ENCODE assay signal across 14 cellular contexts in genomic region chr1:39394059-39394458, GRCh38.
DNase-seq lines count a peak whose midpoint lies in the region; ATAC-seq, FAIRE-seq and TF ChIP-seq lines count a peak whose summit lies in the region.
"Had no signal": no experiment of that assay in that cellular context is flagged by ENCODE, and none has a peak within 500 bp of the region (broad histone marks: within the 10 kb centered on the region; RNA-seq: fewer than 3 reads in every experiment).

No MANE protein-coding gene starts in this region.

- no peaks in the 10 kb centered on the region for H3K27me3 Mint-ChIP-seq in activated CD8-positive, alpha-beta memory T cell treated with anti-CD3 and anti-CD28 coated beads, Interleukin-2, amount 10 ng/mL, durations not matched to agents 7 days and 5 days
- H3K27me3 Mint-ChIP-seq in T-cell, result no peaks in the 10 kb centered on the region

- no peak overlapping the region for H3K4me3 Mint-ChIP-seq in activated CD8-positive, alpha-beta memory T cell treated with anti-CD3 and anti-CD28 coated beads, Interleukin-2, amount 10 ng/mL, durations not matched to agents 7 days and 5 days
- H3K4me3 Mint-ChIP-seq in T-cell, result no peak overlapping the region

- H3K27ac ChIP-seq in esophagus muscularis mucosa (replicated peaks in 1 of 4), result peak overlapping the region; percentile 67 to 82 (median 76)
- H3K27ac ChIP-seq in gastrocnemius medialis, result peak overlapping the region in 3 of 4 donors; percentile 45 to 55 (median 54)
- H3K27ac ChIP-seq in kidney (ENCODE audit: low read depth in 2 of 2, low read length in 2 of 2), result no peak overlapping the region

- H3K9me3 Mint-ChIP-seq in activated CD8-positive, alpha-beta memory T cell treated with anti-CD3 and anti-CD28 coated beads, Interleukin-2, amount 10 ng/mL, durations not matched to agents 7 days and 5 days (ENCODE audit: low read depth), result no peaks in the 10 kb centered on the region
- no peaks in the 10 kb centered on the region for H3K9me3 Mint-ChIP-seq in T-cell

- H3K4me1 Mint-ChIP-seq in activated CD8-positive, alpha-beta memory T cell treated with anti-CD3 and anti-CD28 coated beads, Interleukin-2, amount 10 ng/mL, durations not matched to agents 7 days and 5 days, result peaks cover 78% of the 10 kb centered on the region
- peaks cover 75 to 85% (median 76%) of the 10 kb centered on the region in 3 donors for H3K4me1 Mint-ChIP-seq in T-cell

- ATAC-seq in activated CD8-positive, alpha-beta memory T cell treated with anti-CD3 and anti-CD28 coated beads, Interleukin-2, amount 10 ng/mL, durations not matched to agents 7 days and 5 days, result no peak
- no peak for ATAC-seq in T-cell (replicated peaks in 1 of 4)
- ATAC-seq in gastrocnemius medialis, result no peak

- TF ChIP-seq EP300 in esophagus muscularis mucosa (IDR thresholded peaks at IDR 0.05), result no peak

- in situ Hi-C loops in gastrocnemius medialis (cut with MboI; ENCODE audit: low sequenced_read_pairs in 4 of 4), result no loop called here

- H3K4me3 ChIP-seq in esophagus muscularis mucosa (no peak overlapping the region), gastrocnemius medialis (no peak overlapping the region), kidney (ENCODE audit: low read length in 2 of 2) (no peak overlapping the region)
- H3K4me3 ChIP-seq: suprapubic skin had no signal

- no peak for FAIRE-seq in kidney (lab: Jason Lieb, UNC)
- FAIRE-seq: A204.1, GM12892 had no signal

- peaks cover 42% of the 10 kb centered on the region for H3K36me3 Mint-ChIP-seq in activated CD8-positive, alpha-beta memory T cell treated with anti-CD3 and anti-CD28 coated beads, Interleukin-2, amount 10 ng/mL, durations not matched to agents 7 days and 5 days
- H3K36me3 Mint-ChIP-seq in T-cell, result peaks cover 25% of the 10 kb centered on the region

- H3K9me3 ChIP-seq in esophagus muscularis mucosa (no peaks in the 10 kb centered on the region), gastrocnemius medialis (no peaks in the 10 kb centered on the region), kidney (ENCODE audit: control insufficient read depth in 1 of 2, low read length in 2 of 2) (no peaks in the 10 kb centered on the region)
- H3K9me3 ChIP-seq: suprapubic skin had no signal

- POLR2A ChIA-PET in T-cell (lab: Charles Lee), result no interaction called here

- no peak overlapping the region for H3K9ac ChIP-seq in kidney (ENCODE audit: low read length in 2 of 2)

- CTCF ChIA-PET in activated CD8-positive, alpha-beta memory T cell treated with anti-CD3 and anti-CD28 coated beads, Interleukin-2, amount 10 ng/mL, durations not matched to agents 7 days and 5 days (lab: Charles Lee), result no interaction called here
- CTCF ChIA-PET in T-cell (lab: Charles Lee), result interaction anchor here in 1 of 2 donors (1.8 kb wide), 1 partner anchor 17 kb away, joined by 7 read pairs; no protein-coding TSS in a partner anchor

- H3K36me3 ChIP-seq in esophagus muscularis mucosa, result peaks cover 0 to 15% (median 4%) of the 10 kb centered on the region in 4 donors
- peaks cover 0 to 9% of the 10 kb centered on the region in 2 donors for H3K36me3 ChIP-seq in gastrocnemius medialis
- H3K36me3 ChIP-seq in kidney (ENCODE audit: control insufficient read depth in 1 of 2, insufficient read depth in 2 of 2, low read length in 2 of 2), result peaks cover 0 to 8% of the 10 kb centered on the region in 2 donors

- intact Hi-C loops in esophagus muscularis mucosa (cut with DNase I), result no loop called here
- intact Hi-C loops in gastrocnemius medialis (cut with DNase I; ENCODE audit: low total_unique reads), result no loop called here
- intact Hi-C loops in kidney (cut with DNase I), result no loop called here

- no peak for TF ChIP-seq POLR2A in esophagus muscularis mucosa (IDR thresholded peaks at IDR 0.05; ENCODE audit: low read depth)
- no peak for TF ChIP-seq POLR2A in gastrocnemius medialis (IDR thresholded peaks at IDR 0.05)

- no peak for TF ChIP-seq CTCF in esophagus muscularis mucosa (IDR thresholded peaks at IDR 0.05)
- TF ChIP-seq CTCF in gastrocnemius medialis (IDR thresholded peaks at IDR 0.05 in 4 of 5, conservative IDR thresholded peaks at IDR 0.05 in 1 of 5), result no peak
- no peak for TF ChIP-seq CTCF in kidney (IDR thresholded peaks at IDR 0.05; ENCODE audit: borderline replicate concordance, extremely low read depth, insufficient read depth)

- WGBS in esophagus muscularis mucosa, result 88% methylated on average over 6 of the region's 6 CpGs

- H3K4me1 ChIP-seq in esophagus muscularis mucosa, result peaks cover 83 to 100% (median 98%) of the 10 kb centered on the region in 4 donors
- H3K4me1 ChIP-seq in gastrocnemius medialis, result peaks cover 46 to 57% of the 10 kb centered on the region in 2 donors
- H3K4me1 ChIP-seq in kidney (ENCODE audit: control insufficient read depth in 1 of 2, insufficient read depth in 1 of 2, low read depth in 1 of 2, low read length in 2 of 2), result peaks cover 32 to 44% of the 10 kb centered on the region in 2 donors

- H3K27ac Mint-ChIP-seq in activated CD8-positive, alpha-beta memory T cell treated with anti-CD3 and anti-CD28 coated beads, Interleukin-2, amount 10 ng/mL, durations not matched to agents 7 days and 5 days, result peak overlapping the region; percentile 44
- H3K27ac Mint-ChIP-seq in T-cell, result peak overlapping the region; percentile 22 to 71

- H3K27me3 ChIP-seq in esophagus muscularis mucosa (no peaks in the 10 kb centered on the region), gastrocnemius medialis (no peaks in the 10 kb centered on the region)
- H3K27me3 ChIP-seq: suprapubic skin had no signal

- DNase-seq in activated CD8-positive, alpha-beta memory T cell treated with anti-CD3 and anti-CD28 coated beads, Interleukin-2, amount 10 ng/mL, durations not matched to agents 7 days and 5 days, result no peak
- DNase-seq in activated CD8-positive, alpha-beta memory T cell treated with anti-CD3 and anti-CD28 coated beads for 24 hours, result no peak
- DNase-seq in T-cell (no peak), esophagus muscularis mucosa (ENCODE audit: extremely low spot score) (no peak), gastrocnemius medialis (no peak), NCI-H2196 (lab: John Stamatoyannopoulos, UW; ENCODE audit: unreplicated experiment) (no peak), kidney (no peak)
- DNase-seq in NK-92 treated with Interleukin-12 subunit alpha and Interleukin-12 subunit beta, amount 100 ng/mL, for 24 hours (lab: John Stamatoyannopoulos, UW), result no peak
- DNase-seq: DMS79 treated with DMSO at 0.1 percent for 48 hours, KG1, T1000 had no signal

Comparison
In these comparisons a context has a peak if more than half of its experiments do, and no peak if none do; other contexts are left out.
1. H3K27ac ChIP-seq: peak in esophagus muscularis mucosa (4 of 4) and gastrocnemius medialis (3 of 4); none in kidney (0 of 2).